In genomic region chr3:65497846-65498245, GRCh38 we compare ENCODE assay signal across 18 cellular contexts.
DNase-seq lines count a peak whose midpoint lies in the region; ATAC-seq and TF ChIP-seq lines count a peak whose summit lies in the region.
"Had no signal": no experiment of that assay in that cellular context is flagged by ENCODE, and none has a peak within 500 bp of the region (broad histone marks: within the 10 kb centered on the region; RNA-seq: fewer than 3 reads in every experiment).

No MANE protein-coding gene starts in this region.

- no peaks in the 10 kb centered on the region for H3K27me3 ChIP-seq in dorsolateral prefrontal cortex
- no peaks in the 10 kb centered on the region for H3K27me3 ChIP-seq in upper lobe of left lung
- H3K27me3 ChIP-seq: BLaER1 treated with 17β-estradiol and CSF1 and Interleukin-3, amounts not matched to agents 10 nM and 100 nM; body of pancreas had no signal

- no peaks in the 10 kb centered on the region for H3K4me1 Mint-ChIP-seq in chondrocyte (ENCODE audit: low read depth)
- H3K4me1 Mint-ChIP-seq: activated CD4-positive, alpha-beta T cell treated with anti-CD3 and anti-CD28 coated beads for 36 hours; IgD-negative memory B cell; stimulated activated memory B cell treated with anti-CD40 and anti-IgM and Interleukin-4, amounts not matched to agents 10 μg/mL and 1 μg/mL and 100 μg/mL, for 72 hours had no signal

- no peaks in the 10 kb centered on the region for H3K36me3 ChIP-seq in upper lobe of left lung

- no peak for TF ChIP-seq CTCF in dorsolateral prefrontal cortex (IDR thresholded peaks at IDR 0.05 in 54 of 56, conservative IDR thresholded peaks at IDR 0.05 in 2 of 56; ENCODE audit: low read depth in 1 of 56, partially characterized antibody in 56 of 56)
- TF ChIP-seq CTCF in chondrocyte (IDR thresholded peaks at IDR 0.05): no peak
- no peak for TF ChIP-seq CTCF in upper lobe of left lung (IDR thresholded peaks at IDR 0.05)

- 84 to 89% methylated on average over 8 of the region's 8 CpGs for WGBS in upper lobe of left lung, 2 donors

- no peak overlapping the region for H3K4me3 Mint-ChIP-seq in chondrocyte (ENCODE audit: unreplicated experiment)
- H3K4me3 Mint-ChIP-seq: activated CD4-positive, alpha-beta T cell treated with anti-CD3 and anti-CD28 coated beads for 36 hours; activated naive CD4-positive, alpha-beta T cell treated with anti-CD3 and anti-CD28 coated beads for 36 hours; IgD-negative memory B cell; stimulated activated memory B cell treated with anti-CD40 and anti-IgM and Interleukin-4, amounts not matched to agents 10 μg/mL and 1 μg/mL and 100 μg/mL, for 72 hours had no signal

- DNase-seq in ELF-1 (ENCODE audit: low read depth, low spot score): peak; percentile 54
- peak; percentile 66 for DNase-seq in NCI-H2227 treated with DMSO at 0.1 percent for 48 hours (lab: John Stamatoyannopoulos, UW)
- peak; percentile 26 to 94 (median 54) for DNase-seq in dorsolateral prefrontal cortex
- peak; percentile 6 for DNase-seq in occipital lobe (lab: John Stamatoyannopoulos, UW)
- DNase-seq in DMS114 treated with DMSO at 0.1 percent for 48 hours (lab: John Stamatoyannopoulos, UW; ENCODE audit: unreplicated experiment): no peak
- DNase-seq in chondrocyte (ENCODE audit: low spot score): no peak
- no peak for DNase-seq in upper lobe of left lung
- DNase-seq: activated CD4-positive, alpha-beta T cell treated with anti-CD3 and anti-CD28 coated beads for 36 hours; activated CD8-positive, alpha-beta memory T cell treated with anti-CD3 and anti-CD28 coated beads, Interleukin-2, amount 50 U/mL, for 4 hours; activated naive CD4-positive, alpha-beta T cell treated with anti-CD3 and anti-CD28 coated beads for 36 hours; body of pancreas; effector memory CD4-positive, alpha-beta T cell; mesendoderm; NK-92 treated with Interleukin-12 subunit alpha and Interleukin-12 subunit beta, amount 100 ng/mL, for 24 hours; T-helper 9 cell had no signal

- intact Hi-C loops in dorsolateral prefrontal cortex (cut with DNase I): loop anchor here in 1 of 2 donors (10.0 kb wide), 1 partner anchor 97 kb away; no protein-coding TSS in a partner anchor

- H3K4me3 ChIP-seq in dorsolateral prefrontal cortex (peak overlapping the region in 41 of 59 donors; percentile 3 to 51 (median 35)), upper lobe of left lung (no peak overlapping the region)
- H3K4me3 ChIP-seq: BLaER1 treated with 17β-estradiol and CSF1 and Interleukin-3, amounts not matched to agents 10 nM and 100 nM; body of pancreas had no signal

- no peaks in the 10 kb centered on the region for H3K4me1 ChIP-seq in upper lobe of left lung
- H3K4me1 ChIP-seq: body of pancreas had no signal

- H3K9me3 Mint-ChIP-seq in chondrocyte (ENCODE audit: low read depth): no peaks in the 10 kb centered on the region

- no peaks in the 10 kb centered on the region for H3K9me3 ChIP-seq in upper lobe of left lung
- H3K9me3 ChIP-seq: body of pancreas had no signal

- H3K27me3 Mint-ChIP-seq in chondrocyte (ENCODE audit: low read depth): no peaks in the 10 kb centered on the region
- H3K27me3 Mint-ChIP-seq: activated CD4-positive, alpha-beta T cell treated with anti-CD3 and anti-CD28 coated beads for 36 hours; IgD-negative memory B cell; stimulated activated memory B cell treated with anti-CD40 and anti-IgM and Interleukin-4, amounts not matched to agents 10 μg/mL and 1 μg/mL and 100 μg/mL, for 72 hours had no signal

- no peak overlapping the region for H3K27ac Mint-ChIP-seq in chondrocyte (ENCODE audit: unreplicated experiment)
- H3K27ac Mint-ChIP-seq: activated CD4-positive, alpha-beta T cell treated with anti-CD3 and anti-CD28 coated beads for 36 hours; activated naive CD4-positive, alpha-beta T cell treated with anti-CD3 and anti-CD28 coated beads for 36 hours; IgD-negative memory B cell; stimulated activated memory B cell treated with anti-CD40 and anti-IgM and Interleukin-4, amounts not matched to agents 10 μg/mL and 1 μg/mL and 100 μg/mL, for 72 hours had no signal

- H3K36me3 Mint-ChIP-seq in chondrocyte (ENCODE audit: low read depth): peaks cover 1% of the 10 kb centered on the region
- H3K36me3 Mint-ChIP-seq: IgD-negative memory B cell; stimulated activated memory B cell treated with anti-CD40 and anti-IgM and Interleukin-4, amounts not matched to agents 10 μg/mL and 1 μg/mL and 100 μg/mL, for 72 hours had no signal

- TF ChIP-seq EP300 in upper lobe of left lung (IDR thresholded peaks at IDR 0.05): no peak

- H3K27ac ChIP-seq in dorsolateral prefrontal cortex: peak overlapping the region in 6 of 59 donors; percentile 24 to 47 (median 36)
- H3K27ac ChIP-seq in upper lobe of left lung: no peak overlapping the region
- H3K27ac ChIP-seq: BLaER1 treated with 17β-estradiol and CSF1 and Interleukin-3, amounts not matched to agents 10 nM and 100 nM; body of pancreas had no signal

- ATAC-seq in upper lobe of left lung (ENCODE audit: low FRiP score in 2 of 2): no peak
- ATAC-seq: activated CD4-positive, alpha-beta T cell treated with anti-CD3 and anti-CD28 coated beads for 36 hours; body of pancreas; stimulated activated memory B cell treated with anti-CD40 and anti-IgM and Interleukin-4, amounts not matched to agents 10 μg/mL and 1 μg/mL and 100 μg/mL, for 72 hours had no signal

- TF ChIP-seq POLR2A in upper lobe of left lung (IDR thresholded peaks at IDR 0.05): no peak

Comparison
In these comparisons a context has a peak if more than half of its experiments do, and no peak if none do; other contexts are left out.
1. DNase-seq: peak in ELF-1 (single experiment), NCI-H2227 treated with DMSO at 0.1 percent for 48 hours (single experiment), dorsolateral prefrontal cortex (10 of 10) and occipital lobe (single experiment); none in DMS114 treated with DMSO at 0.1 percent for 48 hours (single experiment), chondrocyte (single experiment) and upper lobe of left lung (0 of 2).
2. H3K4me3 ChIP-seq: peak in dorsolateral prefrontal cortex (41 of 59); none in upper lobe of left lung (0 of 4).